17 cellular contexts compared by ENCODE assay signal in genomic region chr5:177502886-177503285, GRCh38.
"Had no signal": no experiment of that assay in that cellular context is flagged by ENCODE, and none has a peak within 500 bp of the region (broad histone marks: within the 10 kb centered on the region; RNA-seq: fewer than 3 reads in every experiment).

No MANE protein-coding gene starts in this region.

- H3K4me3 Mint-ChIP-seq: activated naive CD4-positive, alpha-beta T cell treated with anti-CD3 and anti-CD28 coated beads, Interleukin-2, amount 50 U/mL, for 24 hours; activated T-cell treated with anti-CD3 and anti-CD28 coated beads, Interleukin-2, amount 50 U/mL, for 24 hours; naive thymus-derived CD4-positive, alpha-beta T cell; stimulated activated naive CD8-positive, alpha-beta T cell treated with anti-CD3 and anti-CD28 coated beads, Interleukin-15, Interleukin-2, amounts not matched to agents 100 ng/mL and 50 ng/mL, for 24 hours had no signal

- H3K4me3 ChIP-seq: body of pancreas, lung, ovary, upper lobe of left lung had no signal

- ATAC-seq: body of pancreas; naive thymus-derived CD4-positive, alpha-beta T cell; T-helper 17 cell had no signal

- H3K27ac ChIP-seq: body of pancreas, ovary, upper lobe of left lung had no signal

- H3K27me3 Mint-ChIP-seq: activated naive CD4-positive, alpha-beta T cell treated with anti-CD3 and anti-CD28 coated beads, Interleukin-2, amount 50 U/mL, for 24 hours; T-helper 17 cell had no signal

- H3K36me3 Mint-ChIP-seq: activated naive CD4-positive, alpha-beta T cell treated with anti-CD3 and anti-CD28 coated beads, Interleukin-2, amount 50 U/mL, for 24 hours; naive thymus-derived CD4-positive, alpha-beta T cell had no signal

- H3K9me3 Mint-ChIP-seq: activated naive CD4-positive, alpha-beta T cell treated with anti-CD3 and anti-CD28 coated beads, Interleukin-2, amount 50 U/mL, for 24 hours; activated T-cell treated with anti-CD3 and anti-CD28 coated beads, Interleukin-2, amount 50 U/mL, for 24 hours; stimulated activated naive CD8-positive, alpha-beta T cell treated with anti-CD3 and anti-CD28 coated beads, Interleukin-15, Interleukin-2, amounts not matched to agents 100 ng/mL and 50 ng/mL, for 24 hours had no signal

- H3K27ac Mint-ChIP-seq: activated naive CD4-positive, alpha-beta T cell treated with anti-CD3 and anti-CD28 coated beads, Interleukin-2, amount 50 U/mL, for 24 hours; activated T-cell treated with anti-CD3 and anti-CD28 coated beads, Interleukin-2, amount 50 U/mL, for 24 hours; stimulated activated naive CD8-positive, alpha-beta T cell treated with anti-CD3 and anti-CD28 coated beads, Interleukin-15, Interleukin-2, amounts not matched to agents 100 ng/mL and 50 ng/mL, for 24 hours had no signal

- DNase-seq: activated effector memory CD4-positive, alpha-beta T cell treated with Interleukin-2 at 50 U/mL for 16 hours; activated T-cell treated with anti-CD3 and anti-CD28 coated beads, Interleukin-2, amount 50 U/mL, for 24 hours; amniotic stem cell; body of pancreas; cerebellar nuclear complex; dermis blood vessel endothelial cell; erythroblast; hippocampal formation; kidney glomerular epithelial cell; naive thymus-derived CD4-positive, alpha-beta T cell; ovary; stimulated activated CD4-positive, alpha-beta T cell treated with anti-CD3 and anti-CD28 coated beads, Interleukin-12 subunit alpha, Interleukin-12 subunit beta, amount 100 ng/mL, for 4 hours; T-helper 17 cell; upper lobe of left lung had no signal

- H3K36me3 ChIP-seq: ovary had no signal

- H3K9me3 ChIP-seq: body of pancreas, ovary, upper lobe of left lung had no signal

- H3K27me3 ChIP-seq: body of pancreas, ovary, upper lobe of left lung had no signal
